ENCODE assay signal across 8 cellular contexts in the genomic region with DNA sequence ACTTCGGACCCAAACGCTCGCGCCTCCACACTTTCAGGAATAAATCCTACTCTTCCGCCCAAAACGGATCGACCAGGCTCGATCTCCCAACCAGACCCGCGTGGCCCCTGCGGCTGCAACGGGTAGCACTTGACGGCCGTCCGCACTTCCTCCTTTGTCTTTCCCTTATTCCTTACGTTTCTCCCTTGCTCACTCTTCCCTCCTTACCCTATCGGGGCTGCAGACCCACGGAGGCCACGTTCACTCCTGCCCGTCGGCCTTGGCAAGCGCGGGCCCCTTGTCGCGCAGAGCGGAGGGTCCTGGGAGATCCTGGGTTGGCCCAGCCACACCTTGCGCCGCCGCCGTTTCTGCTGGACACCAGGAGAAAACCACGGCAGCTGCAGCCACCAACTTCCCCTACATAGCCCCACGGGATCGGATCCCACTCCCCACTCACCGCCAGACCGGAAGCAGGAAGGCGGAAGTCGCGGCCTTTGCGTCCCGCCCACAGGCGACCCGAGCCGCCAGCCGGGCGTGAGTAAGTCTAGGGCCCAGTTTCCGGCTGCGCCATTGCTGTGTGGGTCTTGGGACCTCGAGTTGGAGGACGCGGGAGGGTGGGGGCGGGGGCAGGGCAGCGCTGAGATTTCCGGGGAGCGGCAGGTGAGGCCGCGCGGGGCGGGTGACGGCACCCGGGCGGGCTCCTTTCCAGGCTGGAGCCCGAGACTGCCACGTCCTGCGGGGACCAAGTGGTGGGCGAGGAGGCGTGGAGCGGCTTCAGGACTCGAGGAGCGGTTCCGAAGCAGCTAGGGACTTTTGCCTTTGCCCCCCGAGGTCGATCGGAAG. TPM values are rescaled to one million over a fixed set of nuclear protein-coding genes. Genes with fewer than 3 reads are reported as not detected.
A peak's percentile ranks its signal among the peaks of the same experiment; 100 is the strongest.
DNase-seq lines count a peak whose midpoint lies in the region; ATAC-seq and TF ChIP-seq lines count a peak whose summit lies in the region.

Gene SMIM15, minus strand, starts transcription at position 459 of the 822 bp plus-strand sequence. CDS start 2,297 bp downstream, outside the sequence.

- peaks cover 17% of the 10 kb centered on the region for H3K36me3 Mint-ChIP-seq in progenitor cell of endocrine pancreas (ENCODE audit: insufficient read depth)

- H3K27me3 ChIP-seq in upper lobe of right lung = no peaks in the 10 kb centered on the region

- DNase-seq in NCI-H1417 treated with DMSO at 0.1 percent for 48 hours (lab: John Stamatoyannopoulos, UW) (peak; percentile 17), T-helper 1 cell (peak; percentile 49 to 89 (median 64)), amniotic epithelial cell (ENCODE audit: low read depth) (peak; percentile 82), left cardiac atrium (peak; percentile 93), progenitor cell of endocrine pancreas (ENCODE audit: low spot score, unreplicated experiment) (peak; percentile 77), upper lobe of right lung (peak; percentile 97)

- TF ChIP-seq CTCF in GM12875 (IDR thresholded peaks at IDR 0.05; ENCODE audit: borderline replicate concordance, insufficient read depth, low read depth, low read length) (no peak), progenitor cell of endocrine pancreas (IDR thresholded peaks at IDR 0.05; ENCODE audit: unreplicated experiment) (no peak), upper lobe of right lung (IDR thresholded peaks at IDR 0.05) (no peak)

- peak; percentile 99 for ATAC-seq in HG02759 (IDR thresholded peaks at IDR 0.05; ENCODE audit: unreplicated experiment)
- ATAC-seq in left cardiac atrium = peak; percentile 98 to 99
- peak; percentile 98 for ATAC-seq in upper lobe of right lung

- peak within 1 kb of the TSS; percentile 97 for H3K27ac Mint-ChIP-seq in progenitor cell of endocrine pancreas

- peak within 1 kb of the TSS; percentile 99 for H3K4me3 Mint-ChIP-seq in progenitor cell of endocrine pancreas (ENCODE audit: low read depth)

- no peaks in the 10 kb centered on the region for H3K9me3 ChIP-seq in upper lobe of right lung

- no peaks in the 10 kb centered on the region for H3K9me3 Mint-ChIP-seq in progenitor cell of endocrine pancreas (ENCODE audit: low read depth)

- peaks cover 25% of the 10 kb centered on the region for H3K4me1 ChIP-seq in upper lobe of right lung

- intact Hi-C loops in left cardiac atrium (cut with DNase I) (loop anchor here (2.0 to 10.0 kb wide), 4 partner anchors 169 to 503 kb away; partner anchors contain the start of gene ZSWIM6 (in 1 of the 2)), upper lobe of right lung (cut with DNase I) (no loop called here)

- H3K36me3 ChIP-seq in upper lobe of right lung = peaks cover 19% of the 10 kb centered on the region

- peak within 1 kb of the TSS; percentile 97 for H3K27ac ChIP-seq in upper lobe of right lung

- H3K27me3 Mint-ChIP-seq in progenitor cell of endocrine pancreas = no peaks in the 10 kb centered on the region

- H3K4me1 Mint-ChIP-seq in progenitor cell of endocrine pancreas (ENCODE audit: low read depth) = peaks cover 34% of the 10 kb centered on the region

- peak within 1 kb of the TSS; percentile 96 for H3K4me3 ChIP-seq in GM12875 (ENCODE audit: low read depth, low read length)
- peak within 1 kb of the TSS; percentile 94 for H3K4me3 ChIP-seq in upper lobe of right lung

RNA-seq across cellular contexts. Expression of gene SMIM15, which starts in this region (rescaled TPM):
- total RNA-seq in left cardiac atrium (10 to 100 TPM; 26.0 to 32.2 TPM), progenitor cell of endocrine pancreas (56.4 and 63.7 TPM in 2 replicates), upper lobe of right lung (48.9 TPM)

Comparison
In these comparisons a context has a peak if more than half of its experiments do, and no peak if none do; other contexts are left out.
1. Peak in every context shown above with its lines: DNase-seq, ATAC-seq, H3K4me3 ChIP-seq and H3K27ac ChIP-seq.
2. DNase-seq: peak in every context shown above with its lines; median percentile 97 in upper lobe of right lung; 93 in left cardiac atrium; 82 in amniotic epithelial cell; 77 in progenitor cell of endocrine pancreas; 64 in T-helper 1 cell; 17 in NCI-H1417 treated with DMSO at 0.1 percent for 48 hours.